25 cellular contexts compared by ENCODE assay signal in genomic region chr3:10411598-10412332, GRCh38.
DNase-seq lines count a peak whose midpoint lies in the region; ATAC-seq and TF ChIP-seq lines count a peak whose summit lies in the region.
"Had no signal": no experiment of that assay in that cellular context is flagged by ENCODE, and none has a peak within 500 bp of the region (broad histone marks: within the 10 kb centered on the region; RNA-seq: fewer than 3 reads in every experiment).

No MANE protein-coding gene starts in this region.

- no peak for DNase-seq in central memory CD8-positive, alpha-beta T cell (ENCODE audit: low spot score in 2 of 2)
- DNase-seq in chondrocyte (ENCODE audit: low spot score) (peak; percentile 68), neuronal stem cell (ENCODE audit: low spot score) (no peak), upper lobe of right lung (peak; percentile 61), DMS 273 treated with DMSO at 0.1 percent for 48 hours (lab: John Stamatoyannopoulos, UW) (no peak), SHP77 treated with DMSO at 0.1 percent for 48 hours (lab: John Stamatoyannopoulos, UW) (no peak), medulla oblongata (ENCODE audit: extremely low spot score) (no peak)
- DNase-seq: CD8-positive, alpha-beta memory T cell; DMS79 treated with DMSO at 0.1 percent for 48 hours; MM.1S; NCI-H1417; NCI-H1694; NCI-H2029 treated with DMSO at 0.1 percent for 48 hours; NCI-H226; NCI-H510A; NCI-H69; OCI-M1; Peyer's patch; SIG-M5 had no signal

- no peak overlapping the region for H2AFZ ChIP-seq in neuronal stem cell (ENCODE audit: low read length)

- no peak overlapping the region for H2BK120ac ChIP-seq in neuronal stem cell (ENCODE audit: low read depth, low read length)

- no peak overlapping the region for H4K91ac ChIP-seq in neuronal stem cell (ENCODE audit: low read depth, low read length, poor library complexity)

- no peaks in the 10 kb centered on the region for H3K9me3 ChIP-seq in neuronal stem cell (replicated peaks in 1 of 2; ENCODE audit: control insufficient read depth in 2 of 2, insufficient read depth in 1 of 2, low read depth in 1 of 2, low read length in 2 of 2)
- no peaks in the 10 kb centered on the region for H3K9me3 ChIP-seq in upper lobe of right lung
- H3K9me3 ChIP-seq: Peyer's patch had no signal

- H3K4me3 ChIP-seq in neuronal stem cell (ENCODE audit: low read length in 2 of 2) (no peak overlapping the region), upper lobe of right lung (no peak overlapping the region)
- H3K4me3 ChIP-seq: Peyer's patch, SK-N-MC had no signal

- H3K4me3 Mint-ChIP-seq in central memory CD8-positive, alpha-beta T cell: no peak overlapping the region
- H3K4me3 Mint-ChIP-seq in chondrocyte (ENCODE audit: unreplicated experiment): no peak overlapping the region
- H3K4me3 Mint-ChIP-seq: B cell; CD14-positive monocyte; CD8-positive, alpha-beta memory T cell had no signal

- H3K36me3 Mint-ChIP-seq in central memory CD8-positive, alpha-beta T cell (ENCODE audit: insufficient read depth): no peaks in the 10 kb centered on the region
- no peaks in the 10 kb centered on the region for H3K36me3 Mint-ChIP-seq in chondrocyte (ENCODE audit: low read depth)
- H3K36me3 Mint-ChIP-seq: CD14-positive monocyte; CD8-positive, alpha-beta memory T cell; IgD-negative memory B cell had no signal

- peak overlapping the region; percentile 46 for H3K27ac Mint-ChIP-seq in central memory CD8-positive, alpha-beta T cell (ENCODE audit: low read depth)
- H3K27ac Mint-ChIP-seq in chondrocyte (ENCODE audit: unreplicated experiment): no peak overlapping the region
- H3K27ac Mint-ChIP-seq: B cell; CD14-positive monocyte; CD8-positive, alpha-beta memory T cell; IgD-negative memory B cell had no signal

- no peak overlapping the region for H4K8ac ChIP-seq in neuronal stem cell (ENCODE audit: low read depth, low read length)

- H2BK5ac ChIP-seq in neuronal stem cell (ENCODE audit: low read length): no peak overlapping the region

- no peak overlapping the region for H3K23ac ChIP-seq in neuronal stem cell (ENCODE audit: low read depth, low read length, poor library complexity)

- H3K27me3 ChIP-seq in neuronal stem cell (ENCODE audit: control insufficient read depth in 3 of 3, insufficient read depth in 3 of 3, low read depth in 1 of 3, low read length in 3 of 3): peaks cover 0 to 45% (median 0%) of the 10 kb centered on the region in 3 experiments
- no peaks in the 10 kb centered on the region for H3K27me3 ChIP-seq in upper lobe of right lung
- H3K27me3 ChIP-seq: Peyer's patch had no signal

- H2AK5ac ChIP-seq in neuronal stem cell (ENCODE audit: low read depth, low read length): no peak overlapping the region

- no peak for ATAC-seq in central memory CD8-positive, alpha-beta T cell (replicated peaks; ENCODE audit: extremely low read depth, poor library complexity, severe bottlenecking)
- ATAC-seq in upper lobe of right lung: no peak
- ATAC-seq: HCT116 had no signal

- intact Hi-C loops in upper lobe of right lung (cut with DNase I): no loop called here

- no peaks in the 10 kb centered on the region for H3K4me1 ChIP-seq in neuronal stem cell (ENCODE audit: control insufficient read depth in 2 of 2, insufficient read depth in 1 of 2, low read depth in 1 of 2, low read length in 2 of 2)
- H3K4me1 ChIP-seq in upper lobe of right lung: no peaks in the 10 kb centered on the region
- H3K4me1 ChIP-seq: Peyer's patch had no signal

- H3K14ac ChIP-seq in neuronal stem cell (ENCODE audit: low read length): no peak overlapping the region

- H3K4me2 ChIP-seq in neuronal stem cell (ENCODE audit: insufficient read depth, low read length, poor library complexity, severe bottlenecking): no peak overlapping the region
- H3K4me2 ChIP-seq: KMS-11 had no signal

- no CpG with 5 or more reads among the region's 9 CpGs for WGBS in neuronal stem cell (ENCODE audit: extremely low coverage in 2 of 2, insufficient read length in 2 of 2, insufficient replicate concordance in 1 of 2), 2 donors

- no peaks in the 10 kb centered on the region for H3K36me3 ChIP-seq in neuronal stem cell (replicated peaks in 1 of 2; ENCODE audit: control insufficient read depth in 2 of 2, insufficient read depth in 2 of 2, low read length in 2 of 2)
- H3K36me3 ChIP-seq in upper lobe of right lung: no peaks in the 10 kb centered on the region
- H3K36me3 ChIP-seq: Peyer's patch had no signal

- peak overlapping the region; percentile 53 for H2BK12ac ChIP-seq in neuronal stem cell (ENCODE audit: low read length)

- H2BK15ac ChIP-seq in neuronal stem cell (ENCODE audit: low read length): no peak overlapping the region

- peaks cover 21% of the 10 kb centered on the region for H3K27me3 Mint-ChIP-seq in central memory CD8-positive, alpha-beta T cell
- H3K27me3 Mint-ChIP-seq in chondrocyte (ENCODE audit: low read depth): peaks cover 22% of the 10 kb centered on the region
- H3K27me3 Mint-ChIP-seq: B cell had no signal

- H3K79me1 ChIP-seq in neuronal stem cell (ENCODE audit: low read depth, low read length): no peaks in the 10 kb centered on the region

- H3K27ac ChIP-seq in neuronal stem cell (replicated peaks; ENCODE audit: low read length): no peak overlapping the region
- H3K27ac ChIP-seq in upper lobe of right lung: no peak overlapping the region
- H3K27ac ChIP-seq: KMS-11, Peyer's patch, SK-N-MC had no signal

- no peak for TF ChIP-seq CTCF in chondrocyte (IDR thresholded peaks at IDR 0.05)
- no peak for TF ChIP-seq CTCF in upper lobe of right lung (IDR thresholded peaks at IDR 0.05)

- no peaks in the 10 kb centered on the region for H3K9me3 Mint-ChIP-seq in central memory CD8-positive, alpha-beta T cell
- no peaks in the 10 kb centered on the region for H3K9me3 Mint-ChIP-seq in chondrocyte (ENCODE audit: low read depth)
- H3K9me3 Mint-ChIP-seq: CD14-positive monocyte; CD8-positive, alpha-beta memory T cell; IgD-negative memory B cell had no signal

- no peak overlapping the region for H3K9ac ChIP-seq in neuronal stem cell (ENCODE audit: low read depth, low read length, poor library complexity)
- H3K9ac ChIP-seq: KMS-11 had no signal

- H3K4ac ChIP-seq in neuronal stem cell (ENCODE audit: low read length): no peak overlapping the region

- peak overlapping the region; percentile 58 for H3K18ac ChIP-seq in neuronal stem cell (ENCODE audit: low read length)

- no peaks in the 10 kb centered on the region for H3K4me1 Mint-ChIP-seq in central memory CD8-positive, alpha-beta T cell
- H3K4me1 Mint-ChIP-seq in chondrocyte (ENCODE audit: low read depth): no peaks in the 10 kb centered on the region
- H3K4me1 Mint-ChIP-seq: B cell; CD14-positive monocyte; CD8-positive, alpha-beta memory T cell; IgD-negative memory B cell had no signal

Comparison
In these comparisons a context has a peak if more than half of its experiments do, and no peak if none do; other contexts are left out.
1. DNase-seq: peak in chondrocyte (single experiment) and upper lobe of right lung (single experiment); none in central memory CD8-positive, alpha-beta T cell (0 of 2), neuronal stem cell (single experiment), DMS 273 treated with DMSO at 0.1 percent for 48 hours (single experiment), SHP77 treated with DMSO at 0.1 percent for 48 hours (single experiment) and medulla oblongata (single experiment).